Comparison of ENCODE assay signal across 1 cellular context in the genomic region with DNA sequence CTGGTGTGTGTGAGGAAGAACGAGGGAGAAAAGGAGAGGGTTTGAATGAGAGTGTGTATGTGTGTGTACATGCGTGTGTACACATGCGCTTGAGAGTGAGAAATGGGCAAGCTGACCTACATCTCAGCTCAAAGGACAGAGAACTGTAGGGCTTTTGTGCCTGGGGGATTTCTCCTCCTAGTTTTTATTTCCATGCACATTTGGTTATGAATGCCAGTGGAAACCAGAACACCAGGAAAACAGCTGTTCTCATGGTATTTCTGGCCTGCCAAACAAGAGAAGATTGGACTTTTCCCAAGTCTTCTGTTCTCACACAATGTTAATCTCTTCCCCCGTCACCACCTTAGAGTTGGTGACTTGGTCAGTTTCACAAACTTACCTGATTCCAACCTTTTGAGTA.
TF ChIP-seq lines count a peak whose summit lies in the region.

No MANE protein-coding gene starts in this region.

TF ChIP-seq in A549, 52 proteins besides CTCF, POLR2A, EP300 and RAD21 (continued from another document):
- TF ChIP-seq, protein P1, sequence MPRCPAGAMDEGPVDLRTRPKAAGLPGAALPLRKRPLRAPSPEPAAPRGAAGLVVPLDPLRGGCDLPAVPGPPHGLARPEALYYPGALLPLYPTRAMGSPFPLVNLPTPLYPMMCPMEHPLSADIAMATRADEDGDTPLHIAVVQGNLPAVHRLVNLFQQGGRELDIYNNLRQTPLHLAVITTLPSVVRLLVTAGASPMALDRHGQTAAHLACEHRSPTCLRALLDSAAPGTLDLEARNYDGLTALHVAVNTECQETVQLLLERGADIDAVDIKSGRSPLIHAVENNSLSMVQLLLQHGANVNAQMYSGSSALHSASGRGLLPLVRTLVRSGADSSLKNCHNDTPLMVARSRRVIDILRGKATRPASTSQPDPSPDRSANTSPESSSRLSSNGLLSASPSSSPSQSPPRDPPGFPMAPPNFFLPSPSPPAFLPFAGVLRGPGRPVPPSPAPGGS (IDR thresholded peaks at IDR 0.05): no peak
- TF ChIP-seq ZC3H11A (IDR thresholded peaks at IDR 0.05): no peak
- TF ChIP-seq, protein P2, sequence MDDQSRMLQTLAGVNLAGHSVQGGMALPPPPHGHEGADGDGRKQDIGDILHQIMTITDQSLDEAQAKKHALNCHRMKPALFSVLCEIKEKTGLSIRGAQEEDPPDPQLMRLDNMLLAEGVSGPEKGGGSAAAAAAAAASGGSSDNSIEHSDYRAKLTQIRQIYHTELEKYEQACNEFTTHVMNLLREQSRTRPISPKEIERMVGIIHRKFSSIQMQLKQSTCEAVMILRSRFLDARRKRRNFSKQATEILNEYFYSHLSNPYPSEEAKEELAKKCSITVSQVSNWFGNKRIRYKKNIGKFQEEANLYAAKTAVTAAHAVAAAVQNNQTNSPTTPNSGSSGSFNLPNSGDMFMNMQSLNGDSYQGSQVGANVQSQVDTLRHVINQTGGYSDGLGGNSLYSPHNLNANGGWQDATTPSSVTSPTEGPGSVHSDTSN (IDR thresholded peaks at IDR 0.05): no peak
- TF ChIP-seq MYC (IDR thresholded peaks at IDR 0.05; ENCODE audit: borderline replicate concordance, low read length): no peak
- no peak for TF ChIP-seq EHF (CRISPR knock-in tag; IDR thresholded peaks at IDR 0.05)
